Comparison of ENCODE assay signal across 8 cellular contexts in the genomic region with DNA sequence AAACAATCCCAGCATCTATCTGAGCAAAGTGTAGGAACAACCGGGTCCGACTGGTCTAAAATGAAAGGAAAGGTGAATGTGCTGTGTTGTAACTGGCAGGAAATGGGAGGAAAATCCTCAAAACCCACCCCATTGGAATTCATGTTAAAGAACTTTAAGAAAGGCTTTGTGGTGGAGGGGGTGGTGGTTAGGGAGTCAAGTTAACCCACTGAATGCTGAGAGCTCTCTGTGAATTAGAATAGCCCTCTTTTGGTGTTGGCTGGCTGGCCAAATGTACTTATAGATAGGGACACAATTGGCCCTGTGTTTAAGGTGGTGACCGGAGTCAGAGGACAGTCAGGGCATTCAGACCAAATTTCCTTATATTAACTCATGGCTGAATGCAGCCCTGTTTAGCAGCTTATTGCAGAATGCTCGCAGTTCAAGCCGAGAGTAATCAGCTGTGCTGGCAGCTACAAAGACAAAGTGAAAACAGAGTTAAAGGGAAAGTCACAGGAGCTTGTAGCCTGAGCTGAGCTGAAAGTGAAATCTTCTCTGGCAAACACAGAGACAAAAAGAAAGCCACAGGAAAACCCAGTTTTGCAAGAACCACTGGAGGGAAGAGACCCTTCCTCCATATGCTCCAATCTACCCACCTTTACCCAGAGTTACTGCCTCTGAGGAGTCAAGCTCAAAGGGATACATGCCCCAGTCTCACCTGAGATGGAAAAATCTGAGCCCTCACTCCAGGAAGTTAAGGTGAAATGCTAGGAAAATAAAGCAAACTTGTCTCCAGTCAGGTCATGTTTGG. TPM values are rescaled to one million over a fixed set of nuclear protein-coding genes. Genes with fewer than 3 reads are reported as not detected.
DNase-seq lines count a peak whose midpoint lies in the region; ATAC-seq and TF ChIP-seq lines count a peak whose summit lies in the region.

No MANE protein-coding gene starts in this region.

- peaks cover 2% of the 10 kb centered on the region for H3K9me3 Mint-ChIP-seq in neural progenitor cell
- no peaks in the 10 kb centered on the region for H3K9me3 Mint-ChIP-seq in activated CD4-positive, alpha-beta T cell treated with anti-CD3 and anti-CD28 coated beads for 36 hours (ENCODE audit: low read depth)

- H3K9me3 ChIP-seq in neural progenitor cell (ENCODE audit: low read depth), result no peaks in the 10 kb centered on the region

- no peaks in the 10 kb centered on the region for H4K20me1 ChIP-seq in neural progenitor cell (ENCODE audit: low read depth)

- peak overlapping the region; percentile 31 for H3K4me3 Mint-ChIP-seq in neural progenitor cell
- H3K4me3 Mint-ChIP-seq in activated CD4-positive, alpha-beta T cell treated with anti-CD3 and anti-CD28 coated beads for 36 hours, result no peak overlapping the region

- H3K79me2 ChIP-seq in neural progenitor cell (ENCODE audit: low read depth), result no peaks in the 10 kb centered on the region

- no peaks in the 10 kb centered on the region for H3K36me3 ChIP-seq in neural progenitor cell

- no peaks in the 10 kb centered on the region for H3K27me3 ChIP-seq in neural progenitor cell

- H3F3A ChIP-seq in neural progenitor cell (ENCODE audit: low read depth), result peaks cover 16% of the 10 kb centered on the region

- H3K27ac Mint-ChIP-seq in neural progenitor cell, result peak overlapping the region; percentile 82
- no peak overlapping the region for H3K27ac Mint-ChIP-seq in activated CD4-positive, alpha-beta T cell treated with anti-CD3 and anti-CD28 coated beads for 36 hours

- H3K4me1 Mint-ChIP-seq in neural progenitor cell, result peaks cover 31% of the 10 kb centered on the region
- no peaks in the 10 kb centered on the region for H3K4me1 Mint-ChIP-seq in activated CD4-positive, alpha-beta T cell treated with anti-CD3 and anti-CD28 coated beads for 36 hours

- H3K4me1 ChIP-seq in neural progenitor cell, result peaks cover 15% of the 10 kb centered on the region

- peak; percentile 79 for ATAC-seq in GM19043 (IDR thresholded peaks at IDR 0.05; ENCODE audit: low read depth, unreplicated experiment)
- peak; percentile 83 for ATAC-seq in HG03045 (IDR thresholded peaks at IDR 0.05; ENCODE audit: unreplicated experiment)
- ATAC-seq in activated CD4-positive, alpha-beta T cell treated with anti-CD3 and anti-CD28 coated beads for 36 hours, result no peak

- H3K36me3 Mint-ChIP-seq in neural progenitor cell, result no peaks in the 10 kb centered on the region
- no peaks in the 10 kb centered on the region for H3K36me3 Mint-ChIP-seq in activated CD4-positive, alpha-beta T cell treated with anti-CD3 and anti-CD28 coated beads for 36 hours (ENCODE audit: low read depth)

- no peaks in the 10 kb centered on the region for H3K27me3 Mint-ChIP-seq in neural progenitor cell (ENCODE audit: insufficient read depth, low read depth)
- H3K27me3 Mint-ChIP-seq in activated CD4-positive, alpha-beta T cell treated with anti-CD3 and anti-CD28 coated beads for 36 hours, result no peaks in the 10 kb centered on the region

- H3K27ac ChIP-seq in neural progenitor cell (peak overlapping the region; percentile 42), RWPE1 (no peak overlapping the region)

- CTCF ChIA-PET in RWPE1 (lab: Yijun Ruan, JAX), result interaction anchor here (0.7 kb wide), 1 partner anchor 13 kb away, joined by 4 read pairs; no protein-coding TSS in a partner anchor
- CTCF ChIA-PET in activated CD4-positive, alpha-beta T cell treated with anti-CD3 and anti-CD28 coated beads for 36 hours (lab: Charles Lee), result no interaction called here

- TF ChIP-seq CTCF in choroid plexus epithelial cell (conservative IDR thresholded peaks at IDR 0.05; ENCODE audit: low read depth, low read length) (no peak), neural progenitor cell (IDR thresholded peaks at IDR 0.05) (no peak), RWPE1 (conservative IDR thresholded peaks at IDR 0.05; ENCODE audit: low read depth) (no peak), GM10266 (IDR thresholded peaks at IDR 0.05; ENCODE audit: control insufficient read depth, insufficient read depth, low read depth, missing control alignments) (no peak)

- peak overlapping the region; percentile 67 for H3K4me2 ChIP-seq in neural progenitor cell

- intact Hi-C loops in activated CD4-positive, alpha-beta T cell treated with anti-CD3 and anti-CD28 coated beads for 36 hours (cut with DNase I, micrococcal nuclease), result no loop called here

- DNase-seq in choroid plexus epithelial cell (ENCODE audit: low read depth), result peak; percentile 66
- peak; percentile 72 for DNase-seq in neural progenitor cell (ENCODE audit: low spot score)
- no peak for DNase-seq in RWPE1 (ENCODE audit: low spot score)
- DNase-seq in SHP77 (lab: John Stamatoyannopoulos, UW), result no peak
- DNase-seq in activated CD4-positive, alpha-beta T cell treated with anti-CD3 and anti-CD28 coated beads for 36 hours, result no peak
- no peak for DNase-seq in GM10266 (ENCODE audit: extremely low spot score)

- POLR2A ChIA-PET in RWPE1 (lab: Yijun Ruan, JAX; ENCODE audit: low non-redundant PET), result no interaction called here
- POLR2A ChIA-PET in activated CD4-positive, alpha-beta T cell treated with anti-CD3 and anti-CD28 coated beads for 36 hours (lab: Charles Lee), result no interaction called here

- no peak overlapping the region for H3K9ac ChIP-seq in neural progenitor cell

- peak overlapping the region; percentile 35 for H3K4me3 ChIP-seq in choroid plexus epithelial cell (ENCODE audit: low read depth, low read length)
- no peak overlapping the region for H3K4me3 ChIP-seq in neural progenitor cell

- H2AFZ ChIP-seq in neural progenitor cell (replicated peaks), result peak overlapping the region; percentile 59

RNA-seq across cellular contexts. Expression of a gene that starts 38.5 kb away (rescaled TPM):
- total RNA-seq in neural progenitor cell (ENCODE audit: low replicate concordance), result not detected in 2 replicates
- not detected for total RNA-seq in activated CD4-positive, alpha-beta T cell treated with anti-CD3 and anti-CD28 coated beads for 36 hours

Comparison
In these comparisons a context has a peak if more than half of its experiments do, and no peak if none do; other contexts are left out.
1. DNase-seq: peak in choroid plexus epithelial cell (single experiment) and neural progenitor cell (single experiment); none in RWPE1 (single experiment), SHP77 (0 of 2), activated CD4-positive, alpha-beta T cell treated with anti-CD3 and anti-CD28 coated beads for 36 hours (single experiment) and GM10266 (single experiment).